Comparison of ENCODE assay signal across 11 cellular contexts in the genomic region with DNA sequence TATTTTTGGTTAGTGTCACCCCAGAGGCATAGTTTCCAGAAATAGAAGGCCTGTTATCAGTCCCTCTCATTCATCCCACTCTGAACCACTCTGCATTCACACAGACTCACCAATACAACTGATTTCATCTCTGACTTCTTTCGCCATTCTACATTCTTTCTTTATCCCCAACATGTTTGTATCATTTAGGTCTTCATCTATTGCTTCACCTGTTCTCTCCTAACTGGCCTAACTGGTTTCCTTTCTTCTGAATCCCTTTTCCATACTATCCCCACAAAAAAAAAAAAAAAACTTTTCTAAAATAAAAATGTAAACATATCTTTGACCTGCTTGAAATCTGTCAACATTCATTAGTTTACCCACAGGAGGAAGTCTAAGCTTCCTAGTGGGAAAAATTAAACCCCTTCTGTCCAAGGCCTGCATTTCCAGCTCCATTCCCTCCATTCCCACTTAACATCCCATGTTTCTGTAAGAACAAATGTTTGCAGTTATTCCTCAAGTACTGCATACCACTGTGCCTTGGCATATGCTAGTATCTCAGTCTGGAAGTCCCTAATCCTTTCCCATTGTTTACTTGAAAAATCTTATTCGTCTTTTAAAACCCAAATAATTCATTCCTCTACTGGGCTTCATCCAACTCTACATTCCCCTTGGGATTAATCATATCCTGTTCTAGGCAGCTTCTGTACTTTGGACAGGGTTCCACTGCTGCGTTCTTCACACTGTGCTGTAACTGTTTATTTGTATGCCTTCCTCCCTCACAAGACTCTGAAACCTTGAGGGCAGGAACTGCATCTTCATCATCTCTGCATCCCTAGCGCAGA.
A peak's percentile ranks its signal among the peaks of the same experiment; 100 is the strongest.
DNase-seq lines count a peak whose midpoint lies in the region; ATAC-seq and TF ChIP-seq lines count a peak whose summit lies in the region.
"Had no signal": no experiment of that assay in that cellular context is flagged by ENCODE, and none has a peak within 500 bp of the region (broad histone marks: within the 10 kb centered on the region; RNA-seq: fewer than 3 reads in every experiment).

No MANE protein-coding gene starts in this region.

- peak overlapping the region; percentile 39 for H3K4me2 ChIP-seq in smooth muscle cell

- peaks cover 5% of the 10 kb centered on the region for H3F3A ChIP-seq in smooth muscle cell (ENCODE audit: low read depth)

- ATAC-seq in heart left ventricle (peak; percentile 84 to 94 (median 92)), T-helper 17 cell (no peak)
- ATAC-seq: activated T-cell treated with anti-CD3 and anti-CD28 coated beads, Interleukin-2, amount 50 U/mL, for 72 hours had no signal

- intact Hi-C loops in ascending aorta (cut with DNase I), result no loop called here
- intact Hi-C loops in heart left ventricle (cut with DNase I), result loop anchor here in 4 of 10 donors (5.0 to 10.0 kb wide), 3 partner anchors 60 to 68 kb away; partner anchors contain the start of gene FIGN (in 2 of the 4)

- H3K27ac Mint-ChIP-seq in T-helper 17 cell, result no peak overlapping the region
- H3K27ac Mint-ChIP-seq: activated T-cell treated with anti-CD3 and anti-CD28 coated beads, Interleukin-2, amount 50 U/mL, for 72 hours had no signal

- no peaks in the 10 kb centered on the region for H4K20me1 ChIP-seq in smooth muscle cell (ENCODE audit: low read depth)

- H3K4me1 ChIP-seq in ascending aorta (peaks cover 0 to 9% of the 10 kb centered on the region in 2 donors), heart left ventricle (peaks cover 0 to 46% (median 15%) of the 10 kb centered on the region in 12 donors), smooth muscle cell (ENCODE audit: low read depth) (peaks cover 40% of the 10 kb centered on the region)
- H3K4me1 ChIP-seq: pancreas had no signal

- H3K9me3 ChIP-seq in ascending aorta, result no peaks in the 10 kb centered on the region
- no peaks in the 10 kb centered on the region for H3K9me3 ChIP-seq in heart left ventricle
- H3K9me3 ChIP-seq in smooth muscle cell (replicated peaks; ENCODE audit: low read depth), result no peaks in the 10 kb centered on the region
- H3K9me3 ChIP-seq in T-helper 17 cell (ENCODE audit: control insufficient read depth, low read length, poor library complexity, severe bottlenecking), result no peaks in the 10 kb centered on the region
- H3K9me3 ChIP-seq: pancreas had no signal

- no peaks in the 10 kb centered on the region for H3K79me2 ChIP-seq in smooth muscle cell (ENCODE audit: low read depth)

- H3K36me3 Mint-ChIP-seq in T-helper 17 cell (ENCODE audit: low read depth), result no peaks in the 10 kb centered on the region

- no peak overlapping the region for H2AFZ ChIP-seq in smooth muscle cell (ENCODE audit: low read depth)

- no peak for TF ChIP-seq CTCF in HFF-Myc (IDR thresholded peaks at IDR 0.05; ENCODE audit: low read depth, low read length, missing control alignments)
- no peak for TF ChIP-seq CTCF in ascending aorta (IDR thresholded peaks at IDR 0.05)
- TF ChIP-seq CTCF in heart left ventricle (IDR thresholded peaks at IDR 0.05), result no peak
- no peak for TF ChIP-seq CTCF in smooth muscle cell (IDR thresholded peaks at IDR 0.05; ENCODE audit: borderline replicate concordance, insufficient read depth, poor library complexity, severe bottlenecking)

- no peak for TF ChIP-seq POLR2A in heart left ventricle (IDR thresholded peaks at IDR 0.05)

- H3K36me3 ChIP-seq in ascending aorta (no peaks in the 10 kb centered on the region), heart left ventricle (no peaks in the 10 kb centered on the region), smooth muscle cell (ENCODE audit: low read depth) (no peaks in the 10 kb centered on the region)
- H3K36me3 ChIP-seq: pancreas had no signal

- H3K4me3 ChIP-seq in HFF-Myc (replicated peaks; ENCODE audit: low read depth, low read length) (no peak overlapping the region), ascending aorta (no peak overlapping the region), heart left ventricle (no peak overlapping the region), smooth muscle cell (no peak overlapping the region)
- H3K4me3 ChIP-seq: pancreas had no signal

- H3K4me1 Mint-ChIP-seq in T-helper 17 cell, result no peaks in the 10 kb centered on the region

- no peak overlapping the region for H3K4me3 Mint-ChIP-seq in T-helper 17 cell
- H3K4me3 Mint-ChIP-seq: activated T-cell treated with anti-CD3 and anti-CD28 coated beads, Interleukin-2, amount 50 U/mL, for 72 hours had no signal

- H3K27ac ChIP-seq in ascending aorta (peak overlapping the region; percentile 56 to 65), heart left ventricle (peak overlapping the region in 11 of 12 donors; percentile 18 to 88 (median 69)), smooth muscle cell (ENCODE audit: low read depth) (peak overlapping the region; percentile 10), caudate nucleus (ENCODE audit: low read depth, low read length) (no peak overlapping the region)
- H3K27ac ChIP-seq: pancreas had no signal

- no peak overlapping the region for H3K9ac ChIP-seq in smooth muscle cell (ENCODE audit: low read depth)

- peak; percentile 91 for DNase-seq in HFF-Myc (ENCODE audit: extremely low read depth, low read depth)
- DNase-seq in ascending aorta (ENCODE audit: low spot score in 2 of 2), result no peak
- peak in 3 of 5 donors; percentile 25 to 47 (median 42) for DNase-seq in heart left ventricle
- DNase-seq in smooth muscle cell (lab: John Stamatoyannopoulos, UW; ENCODE audit: unreplicated experiment), result no peak
- no peak for DNase-seq in Ammon's horn (ENCODE audit: low spot score)
- DNase-seq in caudate nucleus (lab: John Stamatoyannopoulos, UW), result no peak
- DNase-seq in T-helper 17 cell, result no peak
- no peak for DNase-seq in NCI-H146 treated with DMSO at 0.1 percent for 48 hours (lab: John Stamatoyannopoulos, UW; ENCODE audit: unreplicated experiment)
- DNase-seq: activated T-cell treated with anti-CD3 and anti-CD28 coated beads, Interleukin-2, amount 50 U/mL, for 72 hours; head of caudate nucleus; pancreas had no signal

- no peaks in the 10 kb centered on the region for H3K27me3 Mint-ChIP-seq in T-helper 17 cell

- 31 to 36% (median 33%) methylated on average over 4 of the region's 4 CpGs for WGBS in heart left ventricle, 4 donors
- WGBS in smooth muscle cell (ENCODE audit: low lambda C conversion rate), result 35% methylated on average over 4 of the region's 4 CpGs

- H3K27me3 ChIP-seq in ascending aorta, result no peaks in the 10 kb centered on the region
- no peaks in the 10 kb centered on the region for H3K27me3 ChIP-seq in heart left ventricle
- no peaks in the 10 kb centered on the region for H3K27me3 ChIP-seq in smooth muscle cell (ENCODE audit: low read depth)
- H3K27me3 ChIP-seq: pancreas had no signal

Comparison
In these comparisons a context has a peak if more than half of its experiments do, and no peak if none do; other contexts are left out.
1. DNase-seq: peak in HFF-Myc (single experiment) and heart left ventricle (3 of 5); none in ascending aorta (0 of 2), smooth muscle cell (single experiment), Ammon's horn (single experiment), caudate nucleus (0 of 61), T-helper 17 cell (0 of 3) and NCI-H146 treated with DMSO at 0.1 percent for 48 hours (single experiment).